ENCODE assay signal across 10 cellular contexts in the genomic region with DNA sequence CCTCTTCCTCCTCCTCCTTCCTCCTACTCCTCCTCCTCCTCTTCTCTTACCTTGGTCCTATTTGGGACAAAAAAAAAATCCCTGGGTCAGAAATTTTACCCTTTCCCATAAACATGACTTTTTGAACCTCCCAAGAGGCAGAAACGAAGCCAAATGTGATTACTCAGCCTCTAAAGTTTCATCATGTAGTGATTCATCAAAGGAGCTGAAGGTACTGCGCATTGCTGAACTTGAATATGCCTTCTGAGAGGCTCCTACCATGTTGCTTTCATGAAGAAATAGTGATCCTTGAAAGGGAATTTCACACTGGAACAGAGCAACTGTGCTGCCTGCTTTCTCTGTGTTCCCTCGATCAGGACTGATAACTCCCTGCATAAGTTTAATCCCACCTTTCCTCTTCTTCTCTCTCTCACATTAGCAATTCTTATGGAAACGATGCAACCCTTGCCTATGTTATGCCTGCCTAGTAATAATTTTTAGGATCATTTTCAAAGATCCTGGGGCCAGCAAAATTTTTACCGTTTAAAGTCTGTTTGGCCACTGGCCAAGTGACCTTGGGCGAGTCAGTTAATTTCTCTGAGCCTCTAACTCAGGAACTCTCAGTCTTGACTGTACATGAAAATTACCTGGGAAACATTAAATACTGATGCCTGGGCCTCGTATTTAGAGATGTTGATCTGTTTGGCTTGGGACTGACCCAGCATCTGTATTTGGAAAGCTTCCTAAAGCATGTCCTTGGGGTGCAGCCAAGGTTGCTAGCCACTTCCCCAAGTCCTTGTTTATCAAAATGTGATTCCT.
A peak's percentile ranks its signal among the peaks of the same experiment; 100 is the strongest.
DNase-seq lines count a peak whose midpoint lies in the region; ATAC-seq and TF ChIP-seq lines count a peak whose summit lies in the region.
"Had no signal": no experiment of that assay in that cellular context is flagged by ENCODE, and none has a peak within 500 bp of the region (broad histone marks: within the 10 kb centered on the region; RNA-seq: fewer than 3 reads in every experiment).

No MANE protein-coding gene starts in this region.

- H3K27me3 ChIP-seq in Panc1 (ENCODE audit: control insufficient read depth, insufficient read depth, low read length) (no peaks in the 10 kb centered on the region), esophagus muscularis mucosa (no peaks in the 10 kb centered on the region), rectal smooth muscle tissue (ENCODE audit: control insufficient read depth, insufficient read depth, low read length) (no peaks in the 10 kb centered on the region), Peyer's patch (no peaks in the 10 kb centered on the region)

- 46% methylated on average over 7 of the region's 7 CpGs for WGBS in esophagus muscularis mucosa

- DNase-seq in Calu3 (no peak), Panc1 (ENCODE audit: low read depth, low spot score) (peak; percentile 13), esophagus muscularis mucosa (ENCODE audit: extremely low spot score) (peak; percentile 82), Peyer's patch (no peak), OCI-M2 (lab: John Stamatoyannopoulos, UW; ENCODE audit: unreplicated experiment) (no peak), GM19238 (ENCODE audit: insufficient read length, low spot score) (no peak)
- DNase-seq: foreskin melanocyte had no signal

- H3K9me3 ChIP-seq in Panc1 (ENCODE audit: control insufficient read depth, insufficient read depth, low read depth, low read length) (no peaks in the 10 kb centered on the region), esophagus muscularis mucosa (no peaks in the 10 kb centered on the region), Peyer's patch (no peaks in the 10 kb centered on the region)

- TF ChIP-seq EP300 in esophagus muscularis mucosa (IDR thresholded peaks at IDR 0.05), result no peak

- peak overlapping the region; percentile 60 for H3K27ac Mint-ChIP-seq in Calu3 (ENCODE audit: unreplicated experiment)

- H3K4me3 Mint-ChIP-seq in Calu3 (ENCODE audit: low read depth, unreplicated experiment), result no peak overlapping the region

- no peak for TF ChIP-seq CTCF in Calu3 (IDR thresholded peaks at IDR 0.05; ENCODE audit: unreplicated experiment)
- no peak for TF ChIP-seq CTCF in Panc1 (IDR thresholded peaks at IDR 0.05)
- TF ChIP-seq CTCF in esophagus muscularis mucosa (IDR thresholded peaks at IDR 0.05), result no peak
- no peak for TF ChIP-seq CTCF in Peyer's patch (IDR thresholded peaks at IDR 0.05)

- H3K4me3 ChIP-seq in Panc1 (ENCODE audit: low read depth in 2 of 2, low read length in 2 of 2) (no peak overlapping the region), esophagus muscularis mucosa (peak overlapping the region in 2 of 4 donors; percentile 14 to 18), rectal smooth muscle tissue (ENCODE audit: low read length) (no peak overlapping the region), Peyer's patch (no peak overlapping the region)

- no peak overlapping the region for H3K9ac ChIP-seq in rectal smooth muscle tissue (ENCODE audit: low read length)

- in situ Hi-C loops in Panc1 (cut with HindIII; ENCODE audit: low pct_unique_long_range_greater_than_20kb, low sequenced_read_pairs), result no loop called here

- H3K27ac ChIP-seq in Panc1 (ENCODE audit: low read length) (no peak overlapping the region), esophagus muscularis mucosa (replicated peaks in 1 of 4) (peak overlapping the region; percentile 8 to 70 (median 30)), rectal smooth muscle tissue (ENCODE audit: low read depth, low read length) (peak overlapping the region; percentile 11), Peyer's patch (peak overlapping the region in 2 of 4 donors; percentile 53 to 61)
- H3K27ac ChIP-seq: HL-60 had no signal

- no peak for ATAC-seq in Panc1
- ATAC-seq in HG02870 (IDR thresholded peaks at IDR 0.05; ENCODE audit: unreplicated experiment), result no peak

- no peaks in the 10 kb centered on the region for H3K4me1 Mint-ChIP-seq in Calu3 (ENCODE audit: low read depth, unreplicated experiment)

- POLR2A ChIA-PET in Panc1 (lab: Charles Lee), result no interaction called here

- H3K27me3 Mint-ChIP-seq in Calu3 (ENCODE audit: unreplicated experiment), result no peaks in the 10 kb centered on the region

- CTCF ChIA-PET in Calu3 (lab: Charles Lee), result no interaction called here
- CTCF ChIA-PET in Panc1 (lab: Charles Lee), result no interaction called here

- no peaks in the 10 kb centered on the region for H3K36me3 Mint-ChIP-seq in Calu3 (ENCODE audit: insufficient read depth, unreplicated experiment)

- BruUV-seq in Calu3 (replicated peaks; lab: Mats Ljungman, UMichigan) (no TSS peak), Panc1 (replicated peaks; lab: Mats Ljungman, UMichigan) (no TSS peak)

- peaks cover 2% of the 10 kb centered on the region for H3K9me3 Mint-ChIP-seq in Calu3 (ENCODE audit: low read depth, unreplicated experiment)

- TF ChIP-seq POLR2A in esophagus muscularis mucosa (IDR thresholded peaks at IDR 0.05; ENCODE audit: low read depth), result no peak
- TF ChIP-seq POLR2A in Peyer's patch (IDR thresholded peaks at IDR 0.05), result no peak

- intact Hi-C loops in Calu3 (cut with micrococcal nuclease; ENCODE audit: unreplicated experiment), result no loop called here
- intact Hi-C loops in Panc1 (cut with micrococcal nuclease; ENCODE audit: unreplicated experiment), result no loop called here
- intact Hi-C loops in esophagus muscularis mucosa (cut with DNase I), result no loop called here

- H3K4me1 ChIP-seq in Panc1 (ENCODE audit: control insufficient read depth, insufficient read depth, low read length) (no peaks in the 10 kb centered on the region), esophagus muscularis mucosa (peaks cover 7 to 38% (median 30%) of the 10 kb centered on the region in 4 donors), rectal smooth muscle tissue (ENCODE audit: control insufficient read depth, insufficient read depth, low read length) (peaks cover 12% of the 10 kb centered on the region), Peyer's patch (peaks cover 0 to 12% (median 0%) of the 10 kb centered on the region in 4 donors)

- H3K36me3 ChIP-seq in Panc1 (ENCODE audit: control insufficient read depth, insufficient read depth, low read length) (no peaks in the 10 kb centered on the region), esophagus muscularis mucosa (no peaks in the 10 kb centered on the region), rectal smooth muscle tissue (ENCODE audit: control insufficient read depth, insufficient read depth, low read length) (no peaks in the 10 kb centered on the region), Peyer's patch (no peaks in the 10 kb centered on the region)

Comparison
In these comparisons a context has a peak if more than half of its experiments do, and no peak if none do; other contexts are left out.
1. DNase-seq: peak in Panc1 (single experiment) and esophagus muscularis mucosa (single experiment); none in Calu3 (single experiment), Peyer's patch (0 of 3), OCI-M2 (single experiment) and GM19238 (single experiment).